ENCODE assay signal across 9 cellular contexts in genomic region chr16:69861276-69862030, GRCh38.
DNase-seq lines count a peak whose midpoint lies in the region; ATAC-seq, FAIRE-seq and TF ChIP-seq lines count a peak whose summit lies in the region.
"Had no signal": no experiment of that assay in that cellular context is flagged by ENCODE, and none has a peak within 500 bp of the region (broad histone marks: within the 10 kb centered on the region; RNA-seq: fewer than 3 reads in every experiment).

No MANE protein-coding gene starts in this region.

- H3K4me2 ChIP-seq in HepG2 (ENCODE audit: low read depth, low read length), result no peak overlapping the region

- POLR2A ChIA-PET in HepG2 (lab: Yijun Ruan, JAX), result no interaction called here

- TF ChIP-seq EP300 in HepG2 (IDR thresholded peaks at IDR 0.05; ENCODE audit: low read depth in 2 of 2, low read length in 2 of 2) (no peak), HepG2 (CRISPR knock-in tag; IDR thresholded peaks at IDR 0.05; ENCODE audit: borderline replicate concordance) (no peak)

- H4K20me1 ChIP-seq in HepG2 (ENCODE audit: insufficient read depth, low read length), result no peaks in the 10 kb centered on the region

- peaks cover 8 to 29% (median 22%) of the 10 kb centered on the region in 4 donors for H3K4me1 ChIP-seq in liver (ENCODE audit: control insufficient read depth in 4 of 4, insufficient read depth in 4 of 4, low read length in 3 of 4)
- peaks cover 77% of the 10 kb centered on the region for H3K4me1 ChIP-seq in HepG2 (ENCODE audit: insufficient read depth, low read length)

- no peak for DNase-seq in HepG2 (ENCODE audit: low spot score)
- DNase-seq in myocyte (ENCODE audit: low read depth), result peak; percentile 95
- DNase-seq in SK-N-DZ (ENCODE audit: low spot score), result no peak
- no peak for DNase-seq in GOT3 (lab: John Stamatoyannopoulos, UW)
- no peak for DNase-seq in activated CD8-positive, alpha-beta memory T cell treated with anti-CD3 and anti-CD28 coated beads for 24 hours
- no peak for DNase-seq in stimulated activated naive CD4-positive, alpha-beta T cell (lab: John Stamatoyannopoulos, UW)
- DNase-seq: kidney glomerular epithelial cell had no signal

- 49% methylated on average over 12 of the region's 12 CpGs for WGBS in liver
- 91% methylated on average over 12 of the region's 12 CpGs for WGBS in HepG2 (ENCODE audit: low lambda C conversion rate)

- CTCF ChIA-PET in HepG2 (lab: Yijun Ruan, JAX; ENCODE audit: low intra/inter-chr PET ratio, low total read pairs), result interaction anchor here (3.9 kb wide), 1 partner anchor 64 kb away, joined by 67 read pairs; no protein-coding TSS in a partner anchor

- no peak for ATAC-seq in HepG2

- no peak overlapping the region for H2AFZ ChIP-seq in HepG2 (ENCODE audit: low read length)

- H3K9me3 ChIP-seq in liver (ENCODE audit: control insufficient read depth in 4 of 4, low read length in 3 of 4) (no peaks in the 10 kb centered on the region), HepG2 (ENCODE audit: low read length) (no peaks in the 10 kb centered on the region)

- FAIRE-seq in HepG2 (lab: Jason Lieb, UNC) (no peak), endometrium (lab: Jason Lieb, UNC) (peak; percentile 84)

- H3K27me3 ChIP-seq in liver (ENCODE audit: control insufficient read depth in 4 of 4, insufficient read depth in 4 of 4, low read length in 3 of 4), result no peaks in the 10 kb centered on the region
- H3K27me3 ChIP-seq in HepG2 (ENCODE audit: control insufficient read depth in 1 of 2, insufficient read depth in 2 of 2, low read length in 2 of 2), result no peaks in the 10 kb centered on the region

- TF ChIP-seq CTCF in liver (IDR thresholded peaks at IDR 0.05; ENCODE audit: low read depth, low read length, missing input control), result no peak
- no peak for TF ChIP-seq CTCF in HepG2 (CRISPR knock-in tag; IDR thresholded peaks at IDR 0.05)

- H3K36me3 ChIP-seq in liver (ENCODE audit: control insufficient read depth in 4 of 4, insufficient read depth in 3 of 4, low read depth in 1 of 4, low read length in 3 of 4) (no peaks in the 10 kb centered on the region), HepG2 (replicated peaks in 1 of 2; ENCODE audit: control insufficient read depth in 1 of 2, insufficient read depth in 2 of 2, low read length in 2 of 2) (no peaks in the 10 kb centered on the region; a peak in 1 of 5 replicates)

- intact Hi-C loops in HepG2 (cut with micrococcal nuclease; ENCODE audit: unreplicated experiment), result loop anchor here (5.0 kb wide), 1 partner anchor 71 kb away; no protein-coding TSS in a partner anchor

- H3K79me2 ChIP-seq in HepG2 (ENCODE audit: insufficient read depth, low read length), result no peaks in the 10 kb centered on the region

- TF ChIP-seq RAD21 in liver (IDR thresholded peaks at IDR 0.05) (peak in 1 of 2 donors; percentile 6), HepG2 (CRISPR knock-in tag; IDR thresholded peaks at IDR 0.05) (no peak)

- BruUV-seq in HepG2 (replicated peaks; lab: Mats Ljungman, UMichigan), result no TSS peak

- no peak for TF ChIP-seq POLR2A in HepG2 (IDR thresholded peaks at IDR 0.05; ENCODE audit: insufficient read depth in 1 of 2, low read depth in 2 of 2, low read length in 2 of 2)

- in situ Hi-C loops in HepG2 (cut with HindIII; ENCODE audit: extremely low pct_ligation_motif_present, low pct_unique_long_range_greater_than_20kb), result no loop called here

- H3K27ac ChIP-seq in liver (ENCODE audit: low read depth in 1 of 2, low read length in 2 of 2) (peak overlapping the region; percentile 13 to 31), HepG2 (ENCODE audit: extremely low read length, insufficient read depth, low read length) (no peak overlapping the region)

- H3K9ac ChIP-seq in liver (ENCODE audit: low read depth in 1 of 2, low read length in 2 of 2) (no peak overlapping the region), HepG2 (ENCODE audit: insufficient read depth, low read depth, low read length) (no peak overlapping the region)

- no peak overlapping the region for H3K4me3 ChIP-seq in liver (ENCODE audit: low read depth in 1 of 3, low read length in 3 of 3)
- H3K4me3 ChIP-seq in HepG2 (replicated peaks in 1 of 3; ENCODE audit: insufficient read depth in 1 of 3, low read depth in 2 of 3, low read length in 3 of 3), result no peak overlapping the region

TF ChIP-seq in liver, 16 proteins besides CTCF, POLR2A, EP300 and RAD21:
- TF ChIP-seq MAX (IDR thresholded peaks at IDR 0.05), result no peak
- no peak for TF ChIP-seq FOXA2 (IDR thresholded peaks at IDR 0.05)
- TF ChIP-seq RXRA (IDR thresholded peaks at IDR 0.05), result peak in 1 of 2 donors; percentile 3
- no peak for TF ChIP-seq ZBTB33 (IDR thresholded peaks at IDR 0.05)
- TF ChIP-seq SP1 (IDR thresholded peaks at IDR 0.05), result peak; percentile 7
TF ChIP-seq in liver: peak in this region for 2.

TF ChIP-seq in HepG2, 621 proteins besides CTCF, POLR2A, EP300 and RAD21:
- TF ChIP-seq ATAD3A (CRISPR knock-in tag; IDR thresholded peaks at IDR 0.05) (no peak), ZSCAN22 (CRISPR knock-in tag; IDR thresholded peaks at IDR 0.05) (no peak), HMGXB4 (CRISPR knock-in tag; IDR thresholded peaks at IDR 0.05; ENCODE audit: borderline replicate concordance in 1 of 2, low read depth in 1 of 2) (no peak)
